Comparison of ENCODE assay signal across 1 cellular context in genomic region chr11:1293619-1294015, GRCh38.
TF ChIP-seq lines count a peak whose summit lies in the region.

No MANE protein-coding gene starts in this region.

TF ChIP-seq in GM23338, 12 proteins besides CTCF, POLR2A, EP300 and RAD21 (continued from another document):
- TF ChIP-seq ZNF462 (CRISPR knock-in tag; IDR thresholded peaks at IDR 0.05): no peak
- no peak for TF ChIP-seq CREB1 (CRISPR knock-in tag; IDR thresholded peaks at IDR 0.05; ENCODE audit: low read depth)
- TF ChIP-seq, protein P1, sequence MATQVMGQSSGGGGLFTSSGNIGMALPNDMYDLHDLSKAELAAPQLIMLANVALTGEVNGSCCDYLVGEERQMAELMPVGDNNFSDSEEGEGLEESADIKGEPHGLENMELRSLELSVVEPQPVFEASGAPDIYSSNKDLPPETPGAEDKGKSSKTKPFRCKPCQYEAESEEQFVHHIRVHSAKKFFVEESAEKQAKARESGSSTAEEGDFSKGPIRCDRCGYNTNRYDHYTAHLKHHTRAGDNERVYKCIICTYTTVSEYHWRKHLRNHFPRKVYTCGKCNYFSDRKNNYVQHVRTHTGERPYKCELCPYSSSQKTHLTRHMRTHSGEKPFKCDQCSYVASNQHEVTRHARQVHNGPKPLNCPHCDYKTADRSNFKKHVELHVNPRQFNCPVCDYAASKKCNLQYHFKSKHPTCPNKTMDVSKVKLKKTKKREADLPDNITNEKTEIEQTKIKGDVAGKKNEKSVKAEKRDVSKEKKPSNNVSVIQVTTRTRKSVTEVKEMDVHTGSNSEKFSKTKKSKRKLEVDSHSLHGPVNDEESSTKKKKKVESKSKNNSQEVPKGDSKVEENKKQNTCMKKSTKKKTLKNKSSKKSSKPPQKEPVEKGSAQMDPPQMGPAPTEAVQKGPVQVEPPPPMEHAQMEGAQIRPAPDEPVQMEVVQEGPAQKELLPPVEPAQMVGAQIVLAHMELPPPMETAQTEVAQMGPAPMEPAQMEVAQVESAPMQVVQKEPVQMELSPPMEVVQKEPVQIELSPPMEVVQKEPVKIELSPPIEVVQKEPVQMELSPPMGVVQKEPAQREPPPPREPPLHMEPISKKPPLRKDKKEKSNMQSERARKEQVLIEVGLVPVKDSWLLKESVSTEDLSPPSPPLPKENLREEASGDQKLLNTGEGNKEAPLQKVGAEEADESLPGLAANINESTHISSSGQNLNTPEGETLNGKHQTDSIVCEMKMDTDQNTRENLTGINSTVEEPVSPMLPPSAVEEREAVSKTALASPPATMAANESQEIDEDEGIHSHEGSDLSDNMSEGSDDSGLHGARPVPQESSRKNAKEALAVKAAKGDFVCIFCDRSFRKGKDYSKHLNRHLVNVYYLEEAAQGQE (IDR thresholded peaks at IDR 0.05; ENCODE audit: unreplicated experiment): no peak
- TF ChIP-seq ZNF331 (CRISPR knock-in tag; IDR thresholded peaks at IDR 0.05; ENCODE audit: low read depth): no peak
- no peak for TF ChIP-seq JUNB (IDR thresholded peaks at IDR 0.05; ENCODE audit: unreplicated experiment)
- TF ChIP-seq NANOG (IDR thresholded peaks at IDR 0.05; ENCODE audit: borderline replicate concordance): no peak
- no peak for TF ChIP-seq POLR2AphosphoS5 (IDR thresholded peaks at IDR 0.05; ENCODE audit: low read depth)
- no peak for TF ChIP-seq EZH2phosphoT487 (IDR thresholded peaks at IDR 0.05; ENCODE audit: unreplicated experiment)
